8 cellular contexts compared by ENCODE assay signal in genomic region chr4:1899149-1900086, GRCh38. TPM values are rescaled to one million over a fixed set of nuclear protein-coding genes. Genes with fewer than 3 reads are reported as not detected.
A peak's percentile ranks its signal among the peaks of the same experiment; 100 is the strongest.
DNase-seq lines count a peak whose midpoint lies in the region; ATAC-seq and TF ChIP-seq lines count a peak whose summit lies in the region.

No MANE protein-coding gene starts in this region.

- H3K36me3 Mint-ChIP-seq in activated CD8-positive, alpha-beta memory T cell treated with anti-CD3 and anti-CD28 coated beads, Interleukin-2, amount 10 ng/mL, durations not matched to agents 7 days and 5 days = peaks cover 57% of the 10 kb centered on the region
- H3K36me3 Mint-ChIP-seq in endothelial cell (ENCODE audit: low read depth, unreplicated experiment) = peaks cover 13% of the 10 kb centered on the region

- peaks cover 38% of the 10 kb centered on the region for H3K4me1 ChIP-seq in BLaER1

- H3K9ac ChIP-seq in BLaER1 = no peak overlapping the region

- peak; percentile 79 for ATAC-seq in GM19324 (IDR thresholded peaks at IDR 0.05; ENCODE audit: low FRiP score, unreplicated experiment)
- ATAC-seq in activated CD8-positive, alpha-beta memory T cell treated with anti-CD3 and anti-CD28 coated beads, Interleukin-2, amount 10 ng/mL, durations not matched to agents 7 days and 5 days = peak; percentile 92

- peak; percentile 64 for DNase-seq in HK-2 (ENCODE audit: unreplicated experiment)
- peak; percentile 70 for DNase-seq in NOMO-1 treated with DMSO at 0.1 percent for 48 hours (lab: John Stamatoyannopoulos, UW; ENCODE audit: unreplicated experiment)
- peak; percentile 86 for DNase-seq in activated CD8-positive, alpha-beta memory T cell treated with anti-CD3 and anti-CD28 coated beads, Interleukin-2, amount 10 ng/mL, durations not matched to agents 7 days and 5 days
- peak; percentile 71 for DNase-seq in endothelial cell (ENCODE audit: low spot score)
- DNase-seq in mucosa of gallbladder (ENCODE audit: low spot score) = peak; percentile 73
- DNase-seq in stimulated activated CD8-positive, alpha-beta memory T cell treated with anti-CD3 and anti-CD28 coated beads, Interleukin-4, amount 100 ng/mL, for 4 hours (ENCODE audit: low read depth in 2 of 2, low spot score in 1 of 2) = peak; percentile 45 to 49

- CTCF ChIA-PET in activated CD8-positive, alpha-beta memory T cell treated with anti-CD3 and anti-CD28 coated beads, Interleukin-2, amount 10 ng/mL, durations not matched to agents 7 days and 5 days (lab: Charles Lee) = interaction anchor here (0.7 to 6.1 kb wide), 26 partner anchors 10 to 206 kb away, joined by 3 to 48 read pairs (median 4); partner anchors contain the start of gene LETM1

- no peaks in the 10 kb centered on the region for H3K9me3 Mint-ChIP-seq in activated CD8-positive, alpha-beta memory T cell treated with anti-CD3 and anti-CD28 coated beads, Interleukin-2, amount 10 ng/mL, durations not matched to agents 7 days and 5 days (ENCODE audit: low read depth)
- no peaks in the 10 kb centered on the region for H3K9me3 Mint-ChIP-seq in endothelial cell (ENCODE audit: unreplicated experiment)

- peaks cover 69% of the 10 kb centered on the region for H3K36me3 ChIP-seq in BLaER1

- H3K9me3 ChIP-seq in BLaER1 = no peaks in the 10 kb centered on the region

- H3K4me1 Mint-ChIP-seq in activated CD8-positive, alpha-beta memory T cell treated with anti-CD3 and anti-CD28 coated beads, Interleukin-2, amount 10 ng/mL, durations not matched to agents 7 days and 5 days = peaks cover 70% of the 10 kb centered on the region
- peaks cover 5% of the 10 kb centered on the region for H3K4me1 Mint-ChIP-seq in endothelial cell (ENCODE audit: unreplicated experiment)

- H3K27ac ChIP-seq in BLaER1 = no peak overlapping the region

- no peak overlapping the region for H3K4me3 ChIP-seq in BLaER1

- H3K4me3 Mint-ChIP-seq in activated CD8-positive, alpha-beta memory T cell treated with anti-CD3 and anti-CD28 coated beads, Interleukin-2, amount 10 ng/mL, durations not matched to agents 7 days and 5 days = no peak overlapping the region
- H3K4me3 Mint-ChIP-seq in endothelial cell (ENCODE audit: unreplicated experiment) = no peak overlapping the region

- peak; percentile 96 for TF ChIP-seq CTCF in endothelial cell (IDR thresholded peaks at IDR 0.05; ENCODE audit: unreplicated experiment)

- H4K20me1 ChIP-seq in BLaER1 = peaks cover 100% of the 10 kb centered on the region

- H3K27me3 Mint-ChIP-seq in activated CD8-positive, alpha-beta memory T cell treated with anti-CD3 and anti-CD28 coated beads, Interleukin-2, amount 10 ng/mL, durations not matched to agents 7 days and 5 days = no peaks in the 10 kb centered on the region
- no peaks in the 10 kb centered on the region for H3K27me3 Mint-ChIP-seq in endothelial cell (ENCODE audit: unreplicated experiment)

- H3K27me3 ChIP-seq in BLaER1 = no peaks in the 10 kb centered on the region

- peak overlapping the region; percentile 27; the same call in 1 of the 2 replicates for H3K4me2 ChIP-seq in BLaER1

- H3K27ac Mint-ChIP-seq in activated CD8-positive, alpha-beta memory T cell treated with anti-CD3 and anti-CD28 coated beads, Interleukin-2, amount 10 ng/mL, durations not matched to agents 7 days and 5 days = peak overlapping the region; percentile 80
- H3K27ac Mint-ChIP-seq in endothelial cell (ENCODE audit: unreplicated experiment) = no peak overlapping the region

RNA-seq across cellular contexts. Expression of gene NSD2, which starts 28.2 kb away (rescaled TPM):
- 100 to 1,000 TPM; 263 to 367 TPM for total RNA-seq in activated CD8-positive, alpha-beta memory T cell treated with anti-CD3 and anti-CD28 coated beads, Interleukin-2, amount 10 ng/mL, durations not matched to agents 7 days and 5 days
- total RNA-seq in endothelial cell (ENCODE audit: unreplicated experiment) = 93.5 TPM
- total RNA-seq in mucosa of gallbladder = 45.9 TPM

RNA-seq across cellular contexts. Expression of gene LETM1, which starts 43.5 kb away (rescaled TPM):
- 10 to 100 TPM; 51.1 to 73.7 TPM for total RNA-seq in activated CD8-positive, alpha-beta memory T cell treated with anti-CD3 and anti-CD28 coated beads, Interleukin-2, amount 10 ng/mL, durations not matched to agents 7 days and 5 days
- total RNA-seq in endothelial cell (ENCODE audit: unreplicated experiment) (37.1 TPM), mucosa of gallbladder (45.0 TPM)
